In the genomic region with DNA sequence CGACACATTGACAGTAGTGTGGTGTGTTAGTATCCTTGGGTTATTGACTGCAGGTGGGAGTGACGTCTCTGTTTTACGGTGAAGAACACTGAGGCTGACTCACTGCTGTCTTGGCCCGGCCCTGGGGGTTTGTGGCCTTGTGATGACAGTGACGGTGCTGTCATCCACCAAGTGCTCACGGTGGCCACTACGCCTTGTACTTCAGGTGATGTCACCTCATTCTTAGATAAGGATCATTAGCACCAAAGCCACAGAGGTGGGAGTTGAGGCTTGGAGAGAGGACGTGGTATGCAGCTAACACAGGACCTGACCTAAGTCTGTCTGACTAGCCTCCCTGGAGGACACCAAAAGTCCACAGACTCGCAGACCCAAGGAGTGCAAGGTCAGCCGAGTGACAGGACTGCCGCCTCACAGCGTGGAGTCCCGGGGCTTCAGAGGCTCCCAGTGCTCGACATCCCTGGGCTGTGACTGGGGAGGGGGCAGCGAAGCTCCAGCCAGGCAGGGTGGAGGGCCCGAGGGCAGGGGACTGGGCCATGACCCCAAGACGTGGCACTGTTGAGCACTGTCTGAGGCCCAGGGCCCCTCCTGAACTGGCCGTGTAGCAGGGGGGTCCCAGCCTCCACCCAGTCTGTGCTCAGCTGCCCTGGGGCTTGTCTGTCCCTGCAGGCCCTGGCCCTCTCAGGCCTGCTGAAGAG, we compare ENCODE assay signal across 14 cellular contexts. TPM values are rescaled to one million over a fixed set of nuclear protein-coding genes. Genes with fewer than 3 reads are reported as not detected.
A peak's percentile ranks its signal among the peaks of the same experiment; 100 is the strongest.
DNase-seq lines count a peak whose midpoint lies in the region; ATAC-seq, FAIRE-seq and TF ChIP-seq lines count a peak whose summit lies in the region.
"Had no signal": no experiment of that assay in that cellular context is flagged by ENCODE, and none has a peak within 500 bp of the region (broad histone marks: within the 10 kb centered on the region; RNA-seq: fewer than 3 reads in every experiment).

No MANE protein-coding gene starts in this region.

- peaks cover 5% of the 10 kb centered on the region for H3K4me1 Mint-ChIP-seq in activated B cell treated with CpG ODN at 0.5 μM for 24 hours

- ATAC-seq in activated B cell treated with CpG ODN at 0.5 μM for 24 hours (ENCODE audit: low read depth): peak; percentile 76
- no peak for ATAC-seq in HG03135 (IDR thresholded peaks at IDR 0.05; ENCODE audit: unreplicated experiment)
- no peak for ATAC-seq in HG03469 (IDR thresholded peaks at IDR 0.05; ENCODE audit: unreplicated experiment)
- ATAC-seq: left ventricle myocardium superior had no signal

- POLR2A ChIA-PET in activated B cell treated with CpG ODN at 0.5 μM for 24 hours (lab: Charles Lee): interaction anchor here (0.9 to 1.1 kb wide), 2 partner anchors 57 to 196 kb away, joined by 4 read pairs; a partner anchor contains a TSS

- no peaks in the 10 kb centered on the region for H3K27me3 Mint-ChIP-seq in activated B cell treated with CpG ODN at 0.5 μM for 24 hours

- no peak for TF ChIP-seq CTCF in GM10266 (IDR thresholded peaks at IDR 0.05; ENCODE audit: control insufficient read depth, insufficient read depth, low read depth, missing control alignments)
- no peak for TF ChIP-seq CTCF in activated B cell treated with CpG ODN at 0.5 μM for 24 hours (IDR thresholded peaks at IDR 0.05)

- DNase-seq in GM10266 (ENCODE audit: extremely low spot score) (peak; percentile 59), activated B cell treated with CpG ODN at 0.5 μM for 24 hours (no peak), NCI-H345 treated with DMSO at 0.1 percent for 48 hours (lab: John Stamatoyannopoulos, UW; ENCODE audit: unreplicated experiment) (no peak), frontal cortex (ENCODE audit: low spot score in 2 of 2) (no peak)
- DNase-seq in central memory CD4-positive, alpha-beta T cell: peak; percentile 3
- DNase-seq in stimulated activated CD4-positive, alpha-beta T cell treated with anti-CD3 and anti-CD28 coated beads, TNF-alpha, amount 100 ng/mL, for 24 hours (ENCODE audit: low read depth in 3 of 3): peak in 2 of 3 experiments; percentile 5 to 21
- DNase-seq: GDM1, left ventricle myocardium superior, NCI-H146, right lobe of liver, SHP77 treated with DMSO at 0.1 percent for 48 hours had no signal

- FAIRE-seq in frontal cortex (lab: Jason Lieb, UNC): no peak
- FAIRE-seq: GM19239 had no signal

- intact Hi-C loops in activated B cell treated with CpG ODN at 0.5 μM for 24 hours (cut with micrococcal nuclease): no loop called here

- H3K4me3 Mint-ChIP-seq in activated B cell treated with CpG ODN at 0.5 μM for 24 hours: no peak overlapping the region

- H3K27ac Mint-ChIP-seq in activated B cell treated with CpG ODN at 0.5 μM for 24 hours: no peak overlapping the region

- CTCF ChIA-PET in activated B cell treated with CpG ODN at 0.5 μM for 24 hours (lab: Charles Lee): interaction anchor here (0.7 to 1.9 kb wide), 2 partner anchors 11 to 12 kb away, joined by 3 to 8 read pairs; no protein-coding TSS in a partner anchor

- peaks cover 86% of the 10 kb centered on the region for H3K36me3 Mint-ChIP-seq in activated B cell treated with CpG ODN at 0.5 μM for 24 hours (ENCODE audit: low read depth)

- no peaks in the 10 kb centered on the region for H3K9me3 Mint-ChIP-seq in activated B cell treated with CpG ODN at 0.5 μM for 24 hours

RNA-seq across cellular contexts. Expression of a gene that starts 56.5 kb away (rescaled TPM):
- total RNA-seq in activated B cell treated with CpG ODN at 0.5 μM for 24 hours (107 and 120 TPM in 2 replicates), frontal cortex (14.7 TPM)

Comparison
In these comparisons a context has a peak if more than half of its experiments do, and no peak if none do; other contexts are left out.
1. DNase-seq: peak in GM10266 (single experiment), central memory CD4-positive, alpha-beta T cell (single experiment) and stimulated activated CD4-positive, alpha-beta T cell treated with anti-CD3 and anti-CD28 coated beads, TNF-alpha, amount 100 ng/mL, for 24 hours (2 of 3); none in activated B cell treated with CpG ODN at 0.5 μM for 24 hours (single experiment), NCI-H345 treated with DMSO at 0.1 percent for 48 hours (single experiment) and frontal cortex (0 of 2).